In the genomic region with DNA sequence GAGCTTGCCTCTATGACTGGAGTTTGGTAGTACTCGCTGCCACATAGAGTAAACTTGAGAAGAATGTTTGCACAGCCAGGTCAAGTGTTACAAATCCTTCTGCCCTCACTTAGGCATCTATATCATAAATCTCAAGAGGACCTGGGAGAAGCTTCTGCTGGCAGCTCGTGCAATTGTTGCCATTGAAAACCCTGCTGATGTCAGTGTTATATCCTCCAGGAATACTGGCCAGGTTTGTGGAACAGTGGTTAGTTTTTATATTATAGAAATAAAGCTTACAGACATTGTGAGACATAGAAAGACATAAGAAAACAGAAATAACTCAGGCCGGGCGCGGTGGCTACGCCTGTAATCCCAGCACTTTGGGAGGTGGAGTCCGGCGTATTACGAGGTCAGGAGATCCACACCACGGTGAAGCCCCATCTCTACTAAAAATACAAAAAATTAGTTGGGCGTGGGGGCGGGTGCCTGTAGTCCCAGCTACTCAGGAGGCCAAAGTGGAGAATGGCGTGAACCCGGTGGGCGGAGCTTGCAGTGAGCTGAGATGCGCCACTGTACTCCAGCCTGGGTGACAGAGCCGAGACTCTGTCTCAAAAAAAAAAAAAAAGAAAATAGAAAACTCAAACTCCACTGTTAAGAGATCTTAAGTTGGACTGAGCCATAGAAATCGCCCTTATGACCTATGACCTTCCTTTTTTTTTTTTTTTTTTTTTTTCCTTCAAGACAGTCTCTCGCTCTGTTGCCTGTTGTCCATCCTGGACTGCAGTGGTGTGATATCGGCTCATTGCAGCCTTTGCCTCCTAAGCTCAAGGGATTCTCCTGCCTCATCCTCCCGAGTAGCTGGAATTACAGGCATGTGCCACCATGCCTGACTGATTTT, we compare ENCODE assay signal across 10 cellular contexts. TPM values are rescaled to one million over a fixed set of nuclear protein-coding genes. Genes with fewer than 3 reads are reported as not detected.
DNase-seq lines count a peak whose midpoint lies in the region; ATAC-seq and TF ChIP-seq lines count a peak whose summit lies in the region.
"Had no signal": no experiment of that assay in that cellular context is flagged by ENCODE, and none has a peak within 500 bp of the region (broad histone marks: within the 10 kb centered on the region; RNA-seq: fewer than 3 reads in every experiment).

No MANE protein-coding gene starts in this region.

- no peak for TF ChIP-seq EP300 in SK-N-SH (IDR thresholded peaks at IDR 0.05; ENCODE audit: borderline replicate concordance in 1 of 2, low read depth in 1 of 2, low read length in 1 of 2)

- peaks cover 56 to 59% of the 10 kb centered on the region in 2 experiments for H3K36me3 ChIP-seq in SK-N-SH (replicated peaks in 1 of 2; ENCODE audit: control insufficient read depth in 1 of 2, insufficient read depth in 2 of 2, low read length in 1 of 2)

- no peaks in the 10 kb centered on the region for H3K9me3 Mint-ChIP-seq in T-helper 2 cell treated with Interferon-gamma antibody and Interleukin-4, amounts not matched to agents 5 μg/mL and 100 μg/mL, for 36 hours
- H3K9me3 Mint-ChIP-seq in effector memory CD8-positive, alpha-beta T cell, result no peaks in the 10 kb centered on the region

- no peaks in the 10 kb centered on the region for H3K27me3 ChIP-seq in SK-N-SH (ENCODE audit: insufficient read depth)
- H3K27me3 ChIP-seq: body of pancreas had no signal

- peaks cover 35% of the 10 kb centered on the region for H3K4me1 Mint-ChIP-seq in T-helper 2 cell treated with Interferon-gamma antibody and Interleukin-4, amounts not matched to agents 5 μg/mL and 100 μg/mL, for 36 hours (ENCODE audit: low read depth)
- peaks cover 27 to 46% of the 10 kb centered on the region in 2 donors for H3K4me1 Mint-ChIP-seq in effector memory CD8-positive, alpha-beta T cell (ENCODE audit: low read depth in 2 of 2)

- no peaks in the 10 kb centered on the region for H3K9me3 ChIP-seq in SK-N-SH
- H3K9me3 ChIP-seq: body of pancreas had no signal

- POLR2A ChIA-PET in SK-N-SH (lab: Yijun Ruan, JAX), result interaction anchor here (2.5 kb wide), 1 partner anchor 8 kb away, joined by 11 read pairs; no protein-coding TSS in a partner anchor

- H3K4me3 ChIP-seq in SK-N-SH (ENCODE audit: low read depth in 2 of 2, low read length in 1 of 2), result peak overlapping the region; percentile 73 to 88

- no peak for TF ChIP-seq RAD21 in SK-N-SH (IDR thresholded peaks at IDR 0.05; ENCODE audit: low read length)

- peak overlapping the region; percentile 76 for H3K4me2 ChIP-seq in SK-N-SH

- no peaks in the 10 kb centered on the region for H3K9me2 ChIP-seq in SK-N-SH

- no peak for DNase-seq in SK-N-SH
- DNase-seq in T-helper 2 cell treated with Interferon-gamma antibody and Interleukin-4, amounts not matched to agents 5 μg/mL and 100 μg/mL, for 36 hours (ENCODE audit: low spot score), result no peak
- DNase-seq in effector memory CD8-positive, alpha-beta T cell, result peak in 1 of 3 experiments; percentile 35
- DNase-seq in stimulated activated CD4-positive, alpha-beta T cell treated with anti-CD3 and anti-CD28 coated beads, Interleukin-4, amount 100 ng/mL, for 24 hours, result peak; percentile 68
- no peak for DNase-seq in foreskin melanocyte
- DNase-seq: ACHN had no signal

- ATAC-seq in SK-N-SH treated with all-trans-retinoic acid at 6 μM for 48 hours, result no peak
- no peak for ATAC-seq in effector memory CD8-positive, alpha-beta T cell (replicated peaks)
- no peak for ATAC-seq in HG02884 (IDR thresholded peaks at IDR 0.05; ENCODE audit: unreplicated experiment)
- ATAC-seq in HG02852 (IDR thresholded peaks at IDR 0.05; ENCODE audit: unreplicated experiment), result no peak
- ATAC-seq: body of pancreas had no signal

- peaks cover 59% of the 10 kb centered on the region for H4K20me1 ChIP-seq in SK-N-SH (ENCODE audit: insufficient read depth)

- peak overlapping the region; percentile 52 for H3K27ac Mint-ChIP-seq in T-helper 2 cell treated with Interferon-gamma antibody and Interleukin-4, amounts not matched to agents 5 μg/mL and 100 μg/mL, for 36 hours
- peak overlapping the region; percentile 83 to 97 for H3K27ac Mint-ChIP-seq in effector memory CD8-positive, alpha-beta T cell

- H3K27ac ChIP-seq in SK-N-SH (ENCODE audit: low read depth in 2 of 2, low read length in 1 of 2), result peak overlapping the region; percentile 27 to 35; a peak in 2 of 4 replicates

- WGBS in SK-N-SH (ENCODE audit: low lambda C conversion rate), result 86% methylated on average over 21 of the region's 21 CpGs

- CTCF ChIA-PET in SK-N-SH (lab: Yijun Ruan, JAX), result interaction anchor here (1.0 to 1.2 kb wide), 2 partner anchors 9 to 39 kb away, joined by 4 to 5 read pairs; no protein-coding TSS in a partner anchor

- H3K4me3 Mint-ChIP-seq in T-helper 2 cell treated with Interferon-gamma antibody and Interleukin-4, amounts not matched to agents 5 μg/mL and 100 μg/mL, for 36 hours, result peak overlapping the region; percentile 90
- peak overlapping the region in 1 of 2 donors; percentile 89 for H3K4me3 Mint-ChIP-seq in effector memory CD8-positive, alpha-beta T cell

- peaks cover 72% of the 10 kb centered on the region for H3K36me3 Mint-ChIP-seq in T-helper 2 cell treated with Interferon-gamma antibody and Interleukin-4, amounts not matched to agents 5 μg/mL and 100 μg/mL, for 36 hours (ENCODE audit: low read depth)
- H3K36me3 Mint-ChIP-seq in effector memory CD8-positive, alpha-beta T cell (ENCODE audit: insufficient read depth), result peaks cover 76% of the 10 kb centered on the region

- no peaks in the 10 kb centered on the region for H3K27me3 Mint-ChIP-seq in T-helper 2 cell treated with Interferon-gamma antibody and Interleukin-4, amounts not matched to agents 5 μg/mL and 100 μg/mL, for 36 hours (ENCODE audit: low read depth)
- H3K27me3 Mint-ChIP-seq in effector memory CD8-positive, alpha-beta T cell, result no peaks in the 10 kb centered on the region

- H3K9ac ChIP-seq in SK-N-SH, result peak overlapping the region; percentile 89; the same call in 1 of the 2 replicates

- no peak overlapping the region for H2AFZ ChIP-seq in SK-N-SH (ENCODE audit: low read depth)

- H3K79me2 ChIP-seq in SK-N-SH (ENCODE audit: insufficient read depth), result peaks cover 50% of the 10 kb centered on the region

- H3K4me1 ChIP-seq in SK-N-SH (ENCODE audit: control insufficient read depth in 1 of 2, insufficient read depth in 2 of 2, low read depth in 1 of 2, low read length in 1 of 2), result peaks cover 9 to 25% of the 10 kb centered on the region in 2 experiments

- no peak for TF ChIP-seq CTCF in SK-N-SH (IDR thresholded peaks at IDR 0.05)

- H3F3A ChIP-seq in SK-N-SH (replicated peaks; ENCODE audit: insufficient read depth), result peaks cover 67% of the 10 kb centered on the region

TF ChIP-seq in SK-N-SH, 30 proteins besides CTCF, POLR2A, EP300 and RAD21:
- TF ChIP-seq MEF2A (IDR thresholded peaks at IDR 0.05; ENCODE audit: borderline replicate concordance, low read depth), result no peak
- no peak for TF ChIP-seq POLR2AphosphoS5 (IDR thresholded peaks at IDR 0.05; ENCODE audit: low read depth, low read length)
- no peak for TF ChIP-seq GATA2 (CRISPR knock-in tag; IDR thresholded peaks at IDR 0.05)
- no peak for TF ChIP-seq NFIC (IDR thresholded peaks at IDR 0.05; ENCODE audit: borderline replicate concordance)
- no peak for TF ChIP-seq SMC3 (IDR thresholded peaks at IDR 0.05; ENCODE audit: low read depth, low read length)
- TF ChIP-seq, protein P1, sequence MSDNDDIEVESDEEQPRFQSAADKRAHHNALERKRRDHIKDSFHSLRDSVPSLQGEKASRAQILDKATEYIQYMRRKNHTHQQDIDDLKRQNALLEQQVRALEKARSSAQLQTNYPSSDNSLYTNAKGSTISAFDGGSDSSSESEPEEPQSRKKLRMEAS (IDR thresholded peaks at IDR 0.05; ENCODE audit: low read depth), result no peak
- TF ChIP-seq EZH2phosphoT487 (IDR thresholded peaks at IDR 0.05; ENCODE audit: borderline replicate concordance, low read depth), result no peak
- TF ChIP-seq CHD2 (IDR thresholded peaks at IDR 0.05; ENCODE audit: low read length, partially characterized antibody), result no peak
- no peak for TF ChIP-seq RXRA (IDR thresholded peaks at IDR 0.05; ENCODE audit: borderline replicate concordance, low read depth)
- TF ChIP-seq SIN3A (IDR thresholded peaks at IDR 0.05; ENCODE audit: borderline replicate concordance, low read depth, low read length), result no peak

TF ChIP-seq in SK-N-SH treated with all-trans-retinoic acid at 6 μM for 48 hours, 23 proteins besides CTCF, POLR2A, EP300 and RAD21:
- no peak for TF ChIP-seq ZNF565 (CRISPR knock-in tag; conservative IDR thresholded peaks at IDR 0.05; ENCODE audit: low read depth)
- no peak for TF ChIP-seq RARB (CRISPR knock-in tag; IDR thresholded peaks at IDR 0.05)
- no peak for TF ChIP-seq ZC3H10 (CRISPR knock-in tag; IDR thresholded peaks at IDR 0.05)
- no peak for TF ChIP-seq OSR1 (CRISPR knock-in tag; IDR thresholded peaks at IDR 0.05)

RNA-seq across cellular contexts. Expression of gene RPSA, which starts 2.2 kb away (rescaled TPM):
- polyA plus RNA-seq in SK-N-SH (2012; rRNA removed), result 2,958 and 3,456 TPM in 2 replicates
- 3,101 and 3,500 TPM in 2 replicates for polyA plus RNA-seq in SK-N-SH (2012; cell fraction: cytosol; rRNA removed)
- 1,164 and 1,345 TPM in 2 replicates for polyA plus RNA-seq in SK-N-SH (2012; cell fraction: nucleus; rRNA removed)

RNA-seq across cellular contexts. Expression of gene SLC25A38, which starts 25.6 kb away (rescaled TPM):
- 34.9 and 45.0 TPM in 2 replicates for polyA plus RNA-seq in SK-N-SH (2012; rRNA removed)
- polyA plus RNA-seq in SK-N-SH (2012; cell fraction: cytosol; rRNA removed), result 35.2 and 36.9 TPM in 2 replicates
- polyA plus RNA-seq in SK-N-SH (2012; cell fraction: nucleus; rRNA removed), result 50.1 and 57.6 TPM in 2 replicates

RNA-seq across cellular contexts. Expression of gene MOBP, which starts 58.7 kb away (rescaled TPM):
- not detected in 2 replicates for polyA plus RNA-seq in SK-N-SH (2012; rRNA removed)
- polyA plus RNA-seq in SK-N-SH (2012; cell fraction: cytosol; rRNA removed), result not detected in 2 replicates
- polyA plus RNA-seq in SK-N-SH (2012; cell fraction: nucleus; rRNA removed), result not detected in 2 replicates
